Comparison of ENCODE assay signal across 11 cellular contexts in genomic region chr6:34527751-34528670, GRCh38. TPM values are rescaled to one million over a fixed set of nuclear protein-coding genes. Genes with fewer than 3 reads are reported as not detected.
DNase-seq lines count a peak whose midpoint lies in the region; ATAC-seq and TF ChIP-seq lines count a peak whose summit lies in the region.
"Had no signal": no experiment of that assay in that cellular context is flagged by ENCODE, and none has a peak within 500 bp of the region (broad histone marks: within the 10 kb centered on the region; RNA-seq: fewer than 3 reads in every experiment).

No MANE protein-coding gene starts in this region.

- peaks cover 5 to 17% (median 7%) of the 10 kb centered on the region in 4 donors for H3K4me1 Mint-ChIP-seq in CD4-positive, alpha-beta memory T cell
- peaks cover 7% of the 10 kb centered on the region for H3K4me1 Mint-ChIP-seq in HFFc6 (ENCODE audit: low read depth)
- peaks cover 0 to 12% (median 8%) of the 10 kb centered on the region in 7 donors for H3K4me1 Mint-ChIP-seq in naive thymus-derived CD4-positive, alpha-beta T cell

- CTCF ChIA-PET in CD4-positive, alpha-beta memory T cell (lab: Charles Lee; ENCODE audit: partially characterized antibody): interaction anchor here (0.7 to 2.5 kb wide), 5 partner anchors 9 to 229 kb away, joined by 3 to 21 read pairs (median 4); partner anchors contain the start of gene SNRPC
- CTCF ChIA-PET in naive thymus-derived CD4-positive, alpha-beta T cell (lab: Charles Lee): interaction anchor here (0.7 to 1.8 kb wide), 3 partner anchors 56 to 81 kb away, joined by 3 to 13 read pairs (median 3); no protein-coding TSS in a partner anchor

- ATAC-seq in naive thymus-derived CD4-positive, alpha-beta T cell: no peak
- ATAC-seq in HG03342 (IDR thresholded peaks at IDR 0.05; ENCODE audit: unreplicated experiment) (no peak), HG03354 (IDR thresholded peaks at IDR 0.05; ENCODE audit: poor library complexity, severe bottlenecking, unreplicated experiment) (no peak)

- H3K27me3 Mint-ChIP-seq in CD4-positive, alpha-beta memory T cell: no peaks in the 10 kb centered on the region
- H3K27me3 Mint-ChIP-seq in HFFc6 (ENCODE audit: insufficient read depth): peaks cover 9% of the 10 kb centered on the region
- peaks cover 0 to 2% (median 0%) of the 10 kb centered on the region in 5 donors for H3K27me3 Mint-ChIP-seq in naive thymus-derived CD4-positive, alpha-beta T cell

- H3K4me1 ChIP-seq in CD4-positive, alpha-beta memory T cell (ENCODE audit: insufficient read depth, low read length): peaks cover 15% of the 10 kb centered on the region
- peaks cover 7 to 11% of the 10 kb centered on the region in 2 donors for H3K4me1 ChIP-seq in naive thymus-derived CD4-positive, alpha-beta T cell (ENCODE audit: control insufficient read depth in 2 of 2, insufficient read depth in 2 of 2, low read length in 2 of 2)

- intact Hi-C loops in CD4-positive, alpha-beta memory T cell (cut with micrococcal nuclease): loop anchor here (1.0 to 5.0 kb wide), 6 partner anchors 81 to 612 kb away; partner anchors contain the start of genes BLTP3A, SMIM29 and SNRPC
- intact Hi-C loops in naive thymus-derived CD4-positive, alpha-beta T cell (cut with micrococcal nuclease): loop anchor here (1.0 to 5.0 kb wide), 10 partner anchors 55 to 677 kb away; partner anchors contain the start of genes SMIM29 (in 2 of the 2), ANKS1A (in 1 of the 2), RPS10 (in 1 of the 2) and SNRPC (in 1 of the 2)

- H3K27ac Mint-ChIP-seq in CD4-positive, alpha-beta memory T cell: peak overlapping the region in 3 of 7 donors; percentile 23 to 72 (median 27)
- no peak overlapping the region for H3K27ac Mint-ChIP-seq in HFFc6
- peak overlapping the region in 8 of 9 donors; percentile 12 to 84 (median 68) for H3K27ac Mint-ChIP-seq in naive thymus-derived CD4-positive, alpha-beta T cell
- H3K27ac Mint-ChIP-seq: dendritic cell treated with granulocyte-macrophage colony-stimulating factor and Interleukin-4, amounts not matched to agents 40 ng/mL and 50 ng/mL, for 4 days had no signal

- no peaks in the 10 kb centered on the region for H3K36me3 ChIP-seq in CD4-positive, alpha-beta memory T cell (ENCODE audit: insufficient read depth, low read length)
- H3K36me3 ChIP-seq in naive thymus-derived CD4-positive, alpha-beta T cell (ENCODE audit: control insufficient read depth in 2 of 3, insufficient read depth in 3 of 3, low read length in 3 of 3): no peaks in the 10 kb centered on the region
- H3K36me3 ChIP-seq in WERI-Rb-1: peaks cover 25% of the 10 kb centered on the region
- H3K36me3 ChIP-seq: pancreas had no signal

- DNase-seq in CD4-positive, alpha-beta memory T cell: no peak
- DNase-seq in HFFc6: no peak
- peak in 3 of 9 donors; percentile 1 to 3 (median 2) for DNase-seq in naive thymus-derived CD4-positive, alpha-beta T cell
- DNase-seq in foreskin melanocyte: no peak
- DNase-seq in WERI-Rb-1: no peak

- POLR2A ChIA-PET in CD4-positive, alpha-beta memory T cell (lab: Charles Lee; ENCODE audit: partially characterized antibody): interaction anchor here (0.8 to 1.0 kb wide), 2 partner anchors 15 to 361 kb away, joined by 3 read pairs; partner anchors contain the start of gene ANKS1A
- POLR2A ChIA-PET in naive thymus-derived CD4-positive, alpha-beta T cell (lab: Charles Lee): interaction anchor here (0.9 to 1.5 kb wide), 2 partner anchors 264 to 360 kb away, joined by 4 to 6 read pairs; partner anchors contain the start of genes BLTP3A and TAF11

- no peaks in the 10 kb centered on the region for H3K9me3 ChIP-seq in CD4-positive, alpha-beta memory T cell (ENCODE audit: control insufficient read depth in 1 of 2, low read length in 2 of 2)
- no peaks in the 10 kb centered on the region for H3K9me3 ChIP-seq in naive thymus-derived CD4-positive, alpha-beta T cell (ENCODE audit: control insufficient read depth in 2 of 3, low read length in 3 of 3)
- no peaks in the 10 kb centered on the region for H3K9me3 ChIP-seq in WERI-Rb-1 (ENCODE audit: severe bottlenecking)
- H3K9me3 ChIP-seq: pancreas had no signal

- H3K27ac ChIP-seq in CD4-positive, alpha-beta memory T cell (ENCODE audit: low read depth, low read length): no peak overlapping the region
- peak overlapping the region; percentile 100 for H3K27ac ChIP-seq in VCaP
- H3K27ac ChIP-seq in naive thymus-derived CD4-positive, alpha-beta T cell (ENCODE audit: low read depth, low read length): peak overlapping the region; percentile 15
- no peak overlapping the region for H3K27ac ChIP-seq in WERI-Rb-1
- H3K27ac ChIP-seq: pancreas had no signal

- no peaks in the 10 kb centered on the region for H3K9me3 Mint-ChIP-seq in CD4-positive, alpha-beta memory T cell
- H3K9me3 Mint-ChIP-seq in HFFc6: no peaks in the 10 kb centered on the region
- no peaks in the 10 kb centered on the region for H3K9me3 Mint-ChIP-seq in naive thymus-derived CD4-positive, alpha-beta T cell
- H3K9me3 Mint-ChIP-seq: dendritic cell treated with granulocyte-macrophage colony-stimulating factor and Interleukin-4, amounts not matched to agents 40 ng/mL and 50 ng/mL, for 4 days had no signal

- H3K27me3 ChIP-seq in CD4-positive, alpha-beta memory T cell (ENCODE audit: insufficient read depth, low read length): no peaks in the 10 kb centered on the region
- H3K27me3 ChIP-seq in naive thymus-derived CD4-positive, alpha-beta T cell (ENCODE audit: control insufficient read depth in 2 of 2, insufficient read depth in 2 of 2, low read length in 2 of 2): no peaks in the 10 kb centered on the region
- no peaks in the 10 kb centered on the region for H3K27me3 ChIP-seq in WERI-Rb-1 (ENCODE audit: insufficient read depth, low read depth, severe bottlenecking)
- H3K27me3 ChIP-seq: pancreas had no signal

- no peaks in the 10 kb centered on the region for H3K36me3 Mint-ChIP-seq in CD4-positive, alpha-beta memory T cell
- no peaks in the 10 kb centered on the region for H3K36me3 Mint-ChIP-seq in HFFc6 (ENCODE audit: low read depth)
- H3K36me3 Mint-ChIP-seq in naive thymus-derived CD4-positive, alpha-beta T cell: no peaks in the 10 kb centered on the region

- peak overlapping the region in 5 of 8 donors; percentile 20 to 69 (median 61) for H3K4me3 Mint-ChIP-seq in CD4-positive, alpha-beta memory T cell
- H3K4me3 Mint-ChIP-seq in HFFc6: peak overlapping the region; percentile 58; the same call in 1 of the 2 replicates
- peak overlapping the region in 7 of 10 donors; percentile 2 to 69 (median 45) for H3K4me3 Mint-ChIP-seq in naive thymus-derived CD4-positive, alpha-beta T cell
- H3K4me3 Mint-ChIP-seq: dendritic cell treated with granulocyte-macrophage colony-stimulating factor and Interleukin-4, amounts not matched to agents 40 ng/mL and 50 ng/mL, for 4 days had no signal

- no peak overlapping the region for H3K4me3 ChIP-seq in CD4-positive, alpha-beta memory T cell (ENCODE audit: low read length in 2 of 2)
- H3K4me3 ChIP-seq in naive thymus-derived CD4-positive, alpha-beta T cell (ENCODE audit: low read length): peak overlapping the region; percentile 33
- no peak overlapping the region for H3K4me3 ChIP-seq in WERI-Rb-1 (ENCODE audit: low read depth, low read length)
- H3K4me3 ChIP-seq: GM12878 had no signal

- TF ChIP-seq CTCF in HFFc6 (IDR thresholded peaks at IDR 0.05): no peak
- TF ChIP-seq CTCF in VCaP (conservative IDR thresholded peaks at IDR 0.05): no peak
- no peak for TF ChIP-seq CTCF in WERI-Rb-1 (IDR thresholded peaks at IDR 0.05; ENCODE audit: low read depth, low read length)

RNA-seq across cellular contexts. Expression of gene SPDEF, which starts 28.1 kb away (rescaled TPM):
- total RNA-seq in CD4-positive, alpha-beta memory T cell: not detected
- not detected for polyA plus RNA-seq in CD4-positive, alpha-beta memory T cell
- total RNA-seq in HFFc6 (2021; fragmentation: NEBNext Ultra II Directional; extraction: Animal tissue kit (Norgen Biotek cat#: 25700)): not detected
- total RNA-seq in naive thymus-derived CD4-positive, alpha-beta T cell: under 1 TPM in 2 of 5 experiments, not detected in 3; 0.39 to 0.40 TPM
- not detected for polyA plus RNA-seq in naive thymus-derived CD4-positive, alpha-beta T cell
- total RNA-seq: GM12878 had no signal
- polyA plus RNA-seq: GM12878 had no signal

Comparison
In these comparisons a context has a peak if more than half of its experiments do, and no peak if none do; other contexts are left out.
1. H3K27ac ChIP-seq: peak in VCaP (single experiment) and naive thymus-derived CD4-positive, alpha-beta T cell (single experiment); none in CD4-positive, alpha-beta memory T cell (single experiment) and WERI-Rb-1 (single experiment).
2. Peak in every context shown above with its lines, with median percentiles within 50 percentile points of each other: H3K4me3 Mint-ChIP-seq.